20 cellular contexts compared by ENCODE assay signal in the genomic region with DNA sequence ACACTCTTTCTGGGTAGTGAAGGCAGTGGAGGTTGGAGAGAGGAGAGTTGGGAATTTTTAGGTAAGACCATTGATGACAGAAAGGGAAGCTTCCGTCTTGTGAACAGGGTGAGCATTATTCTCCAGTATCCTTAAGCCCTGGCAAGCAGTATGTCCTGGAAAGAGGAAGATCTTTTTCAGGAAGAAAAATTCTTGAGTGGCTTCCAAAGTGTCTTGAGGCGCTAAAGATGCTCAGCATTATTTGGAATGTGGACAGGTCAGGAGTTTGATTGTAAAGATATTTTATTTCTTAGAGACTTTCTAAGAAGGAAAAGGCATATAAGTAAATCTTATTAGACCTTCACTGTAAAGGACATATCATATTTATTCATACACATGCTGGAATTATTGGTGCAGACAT.
"Had no signal": no experiment of that assay in that cellular context is flagged by ENCODE, and none has a peak within 500 bp of the region (broad histone marks: within the 10 kb centered on the region; RNA-seq: fewer than 3 reads in every experiment).

No MANE protein-coding gene starts in this region.

- H3K4me2 ChIP-seq: KMS-11 had no signal

- H3K36me3 ChIP-seq: SJCRH30 had no signal

- FAIRE-seq: K562 had no signal

- H3K4me3 ChIP-seq: K562, SJCRH30 had no signal

- DNase-seq: Kasumi-1, MM.1S, NCI-H1092 treated with DMSO at 0.1 percent for 48 hours, NCI-H1436, NCI-H187, NCI-H2029, NCI-H2081 treated with DMSO at 0.1 percent for 48 hours, NCI-H2171, NCI-H345, NCI-H446 treated with DMSO at 0.1 percent for 48 hours, NCI-H510A treated with DMSO at 0.1 percent for 48 hours, NCI-H526 treated with DMSO at 0.1 percent for 48 hours, NCI-H748 treated with DMSO at 0.1 percent for 48 hours, SHP77 treated with DMSO at 0.1 percent for 48 hours, SJCRH30, T-helper 1 cell had no signal

- H3K9me3 ChIP-seq: SJCRH30 had no signal

- H3K27me3 ChIP-seq: SJCRH30 had no signal

- H3K4me1 ChIP-seq: SJCRH30 had no signal

- ATAC-seq: K562, SK-N-SH treated with all-trans-retinoic acid at 6 μM for 48 hours had no signal

- H3K9ac ChIP-seq: KMS-11 had no signal

- H3K27ac ChIP-seq: KMS-11, RWPE1, SJCRH30 had no signal
